ENCODE assay signal across 8 cellular contexts in the genomic region with DNA sequence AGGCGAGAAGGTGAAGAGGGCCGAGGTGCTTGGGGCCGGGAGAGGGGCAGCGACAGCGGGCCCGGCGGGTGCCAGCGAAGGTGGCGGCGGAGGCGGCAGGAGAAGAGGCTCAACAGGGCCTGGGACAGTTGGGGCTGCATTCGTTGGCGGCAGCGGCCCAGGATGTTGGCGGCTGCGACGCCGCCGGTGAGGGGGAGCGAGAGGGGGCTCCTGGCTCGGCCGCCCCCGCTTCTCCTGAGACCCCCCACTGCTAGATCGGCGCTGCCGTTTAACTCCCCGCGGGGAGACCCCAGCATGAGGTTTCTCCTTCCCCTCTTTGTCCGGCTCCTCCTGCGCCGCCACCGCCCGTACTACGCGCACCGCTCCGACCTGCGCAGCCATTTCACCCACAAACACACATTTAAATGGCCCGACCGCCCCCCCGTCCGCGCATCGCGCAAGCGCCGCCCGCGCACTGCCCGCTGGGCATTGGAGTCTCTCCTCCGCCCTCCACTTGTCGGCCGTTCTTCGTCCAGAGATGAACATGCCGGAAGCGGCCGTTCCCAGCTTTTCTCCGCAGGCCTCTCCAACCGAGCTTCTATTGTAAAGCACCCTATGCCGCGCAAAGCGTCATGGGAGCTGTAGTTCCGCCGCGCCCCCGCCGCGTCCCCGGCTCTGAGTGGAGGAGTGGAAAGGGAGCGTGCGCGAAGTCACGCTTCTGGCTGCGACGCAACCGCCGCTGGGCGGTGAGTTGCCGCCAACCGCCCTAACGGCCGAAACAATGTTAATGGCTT. TPM values are rescaled to one million over a fixed set of nuclear protein-coding genes. Genes with fewer than 3 reads are reported as not detected.
DNase-seq lines count a peak whose midpoint lies in the region; ATAC-seq and TF ChIP-seq lines count a peak whose summit lies in the region.

A gene (minus strand): TSS at position 589 of the 773 bp plus-strand sequence. CDS start 64 bp downstream, at position 525.

- TF ChIP-seq POLR2A in right lobe of liver (IDR thresholded peaks at IDR 0.05) = peak; percentile 95

- CTCF ChIA-PET in activated CD4-positive, alpha-beta memory T cell treated with anti-CD3 and anti-CD28 coated beads for 36 hours (lab: Charles Lee) = interaction anchor here (0.6 to 2.2 kb wide), 9 partner anchors 9 to 739 kb away, joined by 3 to 14 read pairs (median 4); a partner anchor contains a TSS

- H3K4me1 Mint-ChIP-seq in CD4-positive, CD25-positive, alpha-beta regulatory T cell = peaks cover 16 to 45% (median 30%) of the 10 kb centered on the region in 4 donors
- H3K4me1 Mint-ChIP-seq in activated CD4-positive, alpha-beta memory T cell treated with anti-CD3 and anti-CD28 coated beads for 36 hours (ENCODE audit: low read depth) = peaks cover 29% of the 10 kb centered on the region

- no peak for TF ChIP-seq CTCF in right lobe of liver (IDR thresholded peaks at IDR 0.05)

- H3K9me3 ChIP-seq in CD4-positive, CD25-positive, alpha-beta regulatory T cell (ENCODE audit: control insufficient read depth in 2 of 2, low read length in 2 of 2) = no peaks in the 10 kb centered on the region
- H3K9me3 ChIP-seq in right lobe of liver = no peaks in the 10 kb centered on the region

- H3K36me3 ChIP-seq in CD4-positive, CD25-positive, alpha-beta regulatory T cell (ENCODE audit: control insufficient read depth, insufficient read depth, low read length) = peaks cover 11% of the 10 kb centered on the region
- no peaks in the 10 kb centered on the region for H3K36me3 ChIP-seq in right lobe of liver

- peak; percentile 97 to 99 (median 98) for DNase-seq in CD4-positive, CD25-positive, alpha-beta regulatory T cell
- DNase-seq in NCI-H82 treated with DMSO at 0.1 percent for 48 hours (lab: John Stamatoyannopoulos, UW; ENCODE audit: unreplicated experiment) (peak; percentile 96), dermis microvascular lymphatic vessel endothelial cell (ENCODE audit: low read depth in 2 of 2) (peak; percentile 98 to 100), right lobe of liver (peak; percentile 99 to 100 (median 99))
- DNase-seq in activated CD4-positive, alpha-beta memory T cell treated with anti-CD3 and anti-CD28 coated beads for 36 hours = peak; percentile 100
- peak; percentile 94 to 97 for DNase-seq in stimulated activated CD4-positive, alpha-beta T cell treated with anti-CD3 and anti-CD28 coated beads, Interleukin-4, amount 100 ng/mL, for 4 hours

- H3K4me3 Mint-ChIP-seq in CD4-positive, CD25-positive, alpha-beta regulatory T cell = peak within 1 kb of the TSS; percentile 96 to 99 (median 98)
- peak within 1 kb of the TSS; percentile 99 for H3K4me3 Mint-ChIP-seq in activated CD4-positive, alpha-beta memory T cell treated with anti-CD3 and anti-CD28 coated beads for 36 hours

- peak within 1 kb of the TSS; percentile 95 to 100 (median 99) for H3K27ac Mint-ChIP-seq in CD4-positive, CD25-positive, alpha-beta regulatory T cell
- H3K27ac Mint-ChIP-seq in activated CD4-positive, alpha-beta memory T cell treated with anti-CD3 and anti-CD28 coated beads for 36 hours = peak within 1 kb of the TSS; percentile 91

- H3K36me3 Mint-ChIP-seq in CD4-positive, CD25-positive, alpha-beta regulatory T cell = peaks cover 6% of the 10 kb centered on the region
- H3K36me3 Mint-ChIP-seq in activated CD4-positive, alpha-beta memory T cell treated with anti-CD3 and anti-CD28 coated beads for 36 hours = peaks cover 10% of the 10 kb centered on the region

- under 1% methylated on average over 56 of the region's 82 CpGs for WGBS in right lobe of liver (ENCODE audit: insufficient coverage, low coverage, low lambda C conversion rate, missing lambda C conversion rate)

- H3K9me3 Mint-ChIP-seq in CD4-positive, CD25-positive, alpha-beta regulatory T cell = peaks cover 0 to 2% (median 0%) of the 10 kb centered on the region in 7 donors
- no peaks in the 10 kb centered on the region for H3K9me3 Mint-ChIP-seq in activated CD4-positive, alpha-beta memory T cell treated with anti-CD3 and anti-CD28 coated beads for 36 hours

- POLR2A ChIA-PET in activated CD4-positive, alpha-beta memory T cell treated with anti-CD3 and anti-CD28 coated beads for 36 hours (lab: Charles Lee) = interaction anchor here (0.7 to 2.7 kb wide), 9 partner anchors 11 to 118 kb away, joined by 3 to 27 read pairs (median 5); a partner anchor contains a TSS

- H3K4me3 ChIP-seq in CD4-positive, CD25-positive, alpha-beta regulatory T cell (ENCODE audit: low read depth, low read length) = peak within 1 kb of the TSS; percentile 95
- H3K4me3 ChIP-seq in right lobe of liver = peak within 1 kb of the TSS; percentile 82 to 93 (median 92)

- H3K4me1 ChIP-seq in CD4-positive, CD25-positive, alpha-beta regulatory T cell (ENCODE audit: control insufficient read depth, insufficient read depth, low read length, poor library complexity, severe bottlenecking) = peaks cover 40% of the 10 kb centered on the region
- peaks cover 0 to 27% (median 7%) of the 10 kb centered on the region in 4 donors for H3K4me1 ChIP-seq in right lobe of liver

- intact Hi-C loops in activated CD4-positive, alpha-beta memory T cell treated with anti-CD3 and anti-CD28 coated beads for 36 hours (cut with micrococcal nuclease) = loop anchor here (1.0 to 5.0 kb wide), 9 partner anchors 29 to 905 kb away; a partner anchor contains a TSS
- intact Hi-C loops in right lobe of liver (cut with DNase I) = no loop called here

- H3K27me3 Mint-ChIP-seq in CD4-positive, CD25-positive, alpha-beta regulatory T cell = no peaks in the 10 kb centered on the region
- H3K27me3 Mint-ChIP-seq in activated CD4-positive, alpha-beta memory T cell treated with anti-CD3 and anti-CD28 coated beads for 36 hours = no peaks in the 10 kb centered on the region

- peak within 1 kb of the TSS; percentile 95 for H3K27ac ChIP-seq in CD4-positive, CD25-positive, alpha-beta regulatory T cell (ENCODE audit: insufficient read depth, low read length, poor library complexity, severe bottlenecking)
- peak within 1 kb of the TSS; percentile 87 to 96 (median 88) for H3K27ac ChIP-seq in right lobe of liver

- ATAC-seq in CD4-positive, CD25-positive, alpha-beta regulatory T cell (ENCODE audit: low read depth in 2 of 2) = peak; percentile 93 to 95
- ATAC-seq in GM19438 (IDR thresholded peaks at IDR 0.05; ENCODE audit: low read depth, unreplicated experiment) (peak; percentile 90), HG03575 (IDR thresholded peaks at IDR 0.05; ENCODE audit: extremely low read depth, insufficient number of reproducible peaks, low FRiP score, unreplicated experiment) (peak; percentile 91), right lobe of liver (peak; percentile 94 to 99 (median 96))

- no peaks in the 10 kb centered on the region for H3K27me3 ChIP-seq in CD4-positive, CD25-positive, alpha-beta regulatory T cell (ENCODE audit: control insufficient read depth, insufficient read depth, low read length)
- no peaks in the 10 kb centered on the region for H3K27me3 ChIP-seq in right lobe of liver

RNA-seq across cellular contexts. Expression of the gene that starts here (rescaled TPM):
- total RNA-seq in CD4-positive, CD25-positive, alpha-beta regulatory T cell = 52.1 TPM
- polyA plus RNA-seq in CD4-positive, CD25-positive, alpha-beta regulatory T cell = 10 to 100 TPM; 43.8 to 52.7 (median 49.8) TPM
- 10 to 100 TPM; 17.5 to 18.5 TPM for total RNA-seq in activated CD4-positive, alpha-beta memory T cell treated with anti-CD3 and anti-CD28 coated beads for 36 hours
- 9.8 and 14.2 TPM in 2 replicates for total RNA-seq in dermis microvascular lymphatic vessel endothelial cell
- 1 to 10 TPM; 4.1 to 5.9 (median 5.0) TPM for total RNA-seq in right lobe of liver

Comparison
In these comparisons a context has a peak if more than half of its experiments do, and no peak if none do; other contexts are left out.
1. Peak in every context shown above with its lines: DNase-seq, ATAC-seq, H3K4me3 ChIP-seq and H3K27ac ChIP-seq.